In the genomic region with DNA sequence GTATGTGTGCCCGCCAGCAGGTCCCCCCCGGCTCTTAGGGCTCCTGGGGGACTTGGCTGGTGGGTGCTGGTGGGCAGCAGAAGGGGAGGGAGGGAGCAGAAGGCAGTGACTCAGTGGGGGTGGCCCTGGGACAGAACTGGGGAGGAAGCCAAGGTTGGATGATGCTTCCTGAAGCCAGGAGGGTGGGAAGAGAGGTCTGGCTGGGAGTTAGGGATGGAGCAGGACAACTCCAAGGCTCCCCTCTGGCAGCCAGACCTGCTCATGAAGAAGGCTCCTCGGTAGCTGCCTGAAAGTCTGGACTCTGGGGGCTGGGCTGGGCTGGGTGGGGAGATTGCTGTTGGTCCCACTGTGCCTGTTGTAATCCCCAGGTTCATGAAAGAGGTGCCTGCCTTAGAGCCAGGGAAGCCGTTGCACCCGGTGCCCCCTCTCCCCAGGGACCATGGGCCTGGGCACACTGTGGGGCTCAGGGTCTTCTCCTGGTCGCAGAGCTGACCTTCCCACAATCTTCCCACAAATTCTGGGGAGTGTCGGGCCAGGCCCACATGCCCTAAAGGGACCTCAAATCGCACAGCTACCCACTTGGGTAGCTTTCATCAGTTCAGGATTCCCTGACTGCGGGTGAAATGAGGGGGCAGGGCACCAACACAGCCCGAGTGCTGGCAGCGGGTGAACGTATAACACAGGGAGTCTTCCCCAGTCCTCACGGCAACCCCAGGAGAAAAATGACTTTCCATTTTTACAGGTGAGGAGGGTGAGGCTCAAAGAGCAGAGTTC, we compare ENCODE assay signal across 8 cellular contexts.
DNase-seq lines count a peak whose midpoint lies in the region; ATAC-seq and TF ChIP-seq lines count a peak whose summit lies in the region.

No MANE protein-coding gene starts in this region.

- TF ChIP-seq CTCF in tibial artery (IDR thresholded peaks at IDR 0.05) = no peak

- peak overlapping the region; percentile 60 to 68 for H3K27ac ChIP-seq in tibial artery

- peak overlapping the region; percentile 52 to 54 for H3K4me3 ChIP-seq in tibial artery

- ATAC-seq in HG02970 (IDR thresholded peaks at IDR 0.05; ENCODE audit: low FRiP score, unreplicated experiment) = peak; percentile 7

- peak; percentile 85 for DNase-seq in AG08395 (ENCODE audit: low spot score)
- peak; percentile 62 for DNase-seq in amniotic epithelial cell (ENCODE audit: low read depth)
- peak; percentile 41 for DNase-seq in kidney glomerular epithelial cell (lab: John Stamatoyannopoulos, UW)
- DNase-seq in tibial artery = peak in 1 of 2 donors; percentile 32
- DNase-seq in AML-193 (lab: John Stamatoyannopoulos, UW) = no peak
- DNase-seq in DMS79 (lab: John Stamatoyannopoulos, UW) = no peak
- no peak for DNase-seq in NCI-H1092 treated with DMSO at 0.1 percent for 48 hours (lab: John Stamatoyannopoulos, UW)

- intact Hi-C loops in tibial artery (cut with DNase I; ENCODE audit: low total_unique reads) = no loop called here

- H3K4me1 ChIP-seq in tibial artery = peaks cover 0 to 36% (median 20%) of the 10 kb centered on the region in 4 donors

- H3K27me3 ChIP-seq in tibial artery = no peaks in the 10 kb centered on the region

- H3K36me3 ChIP-seq in tibial artery = peaks cover 0 to 9% (median 0%) of the 10 kb centered on the region in 3 donors

- no peaks in the 10 kb centered on the region for H3K9me3 ChIP-seq in tibial artery

Comparison
In these comparisons a context has a peak if more than half of its experiments do, and no peak if none do; other contexts are left out.
1. DNase-seq: peak in AG08395 (single experiment), amniotic epithelial cell (single experiment) and kidney glomerular epithelial cell (single experiment); none in AML-193 (0 of 2), DMS79 (single experiment) and NCI-H1092 treated with DMSO at 0.1 percent for 48 hours (single experiment).